Comparison of ENCODE assay signal across 17 cellular contexts in genomic region chr22:30404307-30404706, GRCh38. TPM values are rescaled to one million over a fixed set of nuclear protein-coding genes. Genes with fewer than 3 reads are reported as not detected.
DNase-seq lines count a peak whose midpoint lies in the region; ATAC-seq, FAIRE-seq and TF ChIP-seq lines count a peak whose summit lies in the region.
"Had no signal": no experiment of that assay in that cellular context is flagged by ENCODE, and none has a peak within 500 bp of the region (broad histone marks: within the 10 kb centered on the region; RNA-seq: fewer than 3 reads in every experiment).

No MANE protein-coding gene starts in this region.

- H3K4me1 ChIP-seq in HepG2 (ENCODE audit: insufficient read depth, low read length) (peaks cover 60% of the 10 kb centered on the region), gastrocnemius medialis (peaks cover 0 to 10% of the 10 kb centered on the region in 2 donors)
- H3K4me1 ChIP-seq: BLaER1 had no signal

- H3K79me2 ChIP-seq in HepG2 (ENCODE audit: insufficient read depth, low read length), result no peaks in the 10 kb centered on the region

- TF ChIP-seq EP300 in HepG2 (IDR thresholded peaks at IDR 0.05; ENCODE audit: low read depth in 2 of 2, low read length in 2 of 2) (no peak; a peak in 1 of 4 replicates), HepG2 (CRISPR knock-in tag; IDR thresholded peaks at IDR 0.05; ENCODE audit: borderline replicate concordance) (no peak)

- no TSS peak for BruUV-seq in HepG2 (replicated peaks; lab: Mats Ljungman, UMichigan)

- POLR2A ChIA-PET in HepG2 (lab: Yijun Ruan, JAX), result interaction anchor here (6.5 kb wide), 1 partner anchor 19 kb away, joined by 65 read pairs; no protein-coding TSS in a partner anchor

- DNase-seq in activated CD4-positive, alpha-beta T cell treated with anti-CD3 and anti-CD28 coated beads, Interleukin-2, amount 10 ng/mL, durations not matched to agents 24 days and 14 days, result no peak
- no peak for DNase-seq in activated CD4-positive, alpha-beta T cell treated with anti-CD3 and anti-CD28 coated beads for 4 hours
- peak; percentile 70 for DNase-seq in HepG2 (ENCODE audit: low spot score)
- DNase-seq in neural crest cell (ENCODE audit: low read depth, low spot score), result no peak
- no peak for DNase-seq in gastrocnemius medialis
- DNase-seq in posterior vena cava (ENCODE audit: low spot score), result no peak
- DNase-seq: AML-193, DMS 273 treated with DMSO at 0.1 percent for 48 hours, DMS79, GM23248 had no signal

- H3K27me3 Mint-ChIP-seq in activated CD4-positive, alpha-beta T cell treated with anti-CD3 and anti-CD28 coated beads, Interleukin-2, amount 10 ng/mL, durations not matched to agents 24 days and 14 days, result no peaks in the 10 kb centered on the region
- H3K27me3 Mint-ChIP-seq in activated T-helper 17 cell treated with anti-CD3 and anti-CD28 coated beads, Interleukin-2, amount 50 U/mL, for 72 hours, result no peaks in the 10 kb centered on the region
- no peaks in the 10 kb centered on the region for H3K27me3 Mint-ChIP-seq in neural crest cell (ENCODE audit: low read depth)

- H3K9ac ChIP-seq in HepG2 (ENCODE audit: insufficient read depth, low read depth, low read length), result no peak overlapping the region
- H3K9ac ChIP-seq: BLaER1, GM23248 had no signal

- no peak overlapping the region for H3K4me3 Mint-ChIP-seq in activated CD4-positive, alpha-beta T cell treated with anti-CD3 and anti-CD28 coated beads, Interleukin-2, amount 10 ng/mL, durations not matched to agents 24 days and 14 days
- no peak overlapping the region for H3K4me3 Mint-ChIP-seq in activated T-helper 17 cell treated with anti-CD3 and anti-CD28 coated beads, Interleukin-2, amount 50 U/mL, for 72 hours
- H3K4me3 Mint-ChIP-seq in neural crest cell, result no peak overlapping the region

- H2AFZ ChIP-seq in HepG2 (ENCODE audit: low read length), result no peak overlapping the region
- H2AFZ ChIP-seq: GM23248 had no signal

- peaks cover 20% of the 10 kb centered on the region for H3K4me1 Mint-ChIP-seq in activated CD4-positive, alpha-beta T cell treated with anti-CD3 and anti-CD28 coated beads, Interleukin-2, amount 10 ng/mL, durations not matched to agents 24 days and 14 days
- H3K4me1 Mint-ChIP-seq in activated T-helper 17 cell treated with anti-CD3 and anti-CD28 coated beads, Interleukin-2, amount 50 U/mL, for 72 hours, result no peaks in the 10 kb centered on the region
- H3K4me1 Mint-ChIP-seq in neural crest cell, result peaks cover 23% of the 10 kb centered on the region

- in situ Hi-C loops in HepG2 (cut with HindIII; ENCODE audit: extremely low pct_ligation_motif_present, low pct_unique_long_range_greater_than_20kb), result no loop called here
- in situ Hi-C loops in gastrocnemius medialis (cut with MboI; ENCODE audit: low sequenced_read_pairs in 4 of 4), result no loop called here

- 14% methylated on average over 6 of the region's 6 CpGs for WGBS in HepG2 (ENCODE audit: low lambda C conversion rate)

- CTCF ChIA-PET in HepG2 (lab: Yijun Ruan, JAX; ENCODE audit: low intra/inter-chr PET ratio, low total read pairs), result no interaction called here

- ATAC-seq in activated T-helper 17 cell treated with anti-CD3 and anti-CD28 coated beads, Interleukin-2, amount 50 U/mL, for 72 hours (replicated peaks), result no peak
- ATAC-seq in HepG2 (peak; percentile 91), HG02981 (IDR thresholded peaks at IDR 0.05; ENCODE audit: unreplicated experiment) (no peak), gastrocnemius medialis (no peak)
- ATAC-seq: GM12878 had no signal

- H3K4me3 ChIP-seq in HepG2 (replicated peaks in 1 of 3; ENCODE audit: insufficient read depth in 1 of 3, low read depth in 2 of 3, low read length in 3 of 3) (no peak overlapping the region), gastrocnemius medialis (no peak overlapping the region)
- H3K4me3 ChIP-seq: BLaER1, GM12878, GM23248 had no signal

- TF ChIP-seq CTCF in HepG2 (CRISPR knock-in tag; IDR thresholded peaks at IDR 0.05) (no peak), neural crest cell (conservative IDR thresholded peaks at IDR 0.05) (no peak), gastrocnemius medialis (IDR thresholded peaks at IDR 0.05 in 4 of 5, conservative IDR thresholded peaks at IDR 0.05 in 1 of 5) (no peak)

- peaks cover 33% of the 10 kb centered on the region for H3K36me3 Mint-ChIP-seq in activated CD4-positive, alpha-beta T cell treated with anti-CD3 and anti-CD28 coated beads, Interleukin-2, amount 10 ng/mL, durations not matched to agents 24 days and 14 days (ENCODE audit: low read depth)
- peaks cover 59% of the 10 kb centered on the region for H3K36me3 Mint-ChIP-seq in activated T-helper 17 cell treated with anti-CD3 and anti-CD28 coated beads, Interleukin-2, amount 50 U/mL, for 72 hours (ENCODE audit: low read depth)
- peaks cover 2% of the 10 kb centered on the region for H3K36me3 Mint-ChIP-seq in neural crest cell (ENCODE audit: low read depth)

- H3K27me3 ChIP-seq in HepG2 (ENCODE audit: control insufficient read depth in 1 of 2, insufficient read depth in 2 of 2, low read length in 2 of 2) (no peaks in the 10 kb centered on the region), gastrocnemius medialis (no peaks in the 10 kb centered on the region)
- H3K27me3 ChIP-seq: BLaER1 had no signal

- no peaks in the 10 kb centered on the region for H3K9me3 Mint-ChIP-seq in activated CD4-positive, alpha-beta T cell treated with anti-CD3 and anti-CD28 coated beads, Interleukin-2, amount 10 ng/mL, durations not matched to agents 24 days and 14 days
- H3K9me3 Mint-ChIP-seq in activated T-helper 17 cell treated with anti-CD3 and anti-CD28 coated beads, Interleukin-2, amount 50 U/mL, for 72 hours, result no peaks in the 10 kb centered on the region
- no peaks in the 10 kb centered on the region for H3K9me3 Mint-ChIP-seq in neural crest cell

- FAIRE-seq in HepG2 (lab: Jason Lieb, UNC), result peak; percentile 92
- FAIRE-seq: GM12878, GM18507, H54 had no signal

- intact Hi-C loops in activated CD4-positive, alpha-beta T cell treated with anti-CD3 and anti-CD28 coated beads, Interleukin-2, amount 10 ng/mL, durations not matched to agents 24 days and 14 days (cut with micrococcal nuclease), result no loop called here
- intact Hi-C loops in HepG2 (cut with micrococcal nuclease; ENCODE audit: unreplicated experiment), result no loop called here
- intact Hi-C loops in gastrocnemius medialis (cut with DNase I; ENCODE audit: low total_unique reads), result no loop called here
- intact Hi-C loops in posterior vena cava (cut with DNase I), result no loop called here

- H3K27ac Mint-ChIP-seq in activated CD4-positive, alpha-beta T cell treated with anti-CD3 and anti-CD28 coated beads, Interleukin-2, amount 10 ng/mL, durations not matched to agents 24 days and 14 days, result peak overlapping the region; percentile 51
- peak overlapping the region; percentile 13 for H3K27ac Mint-ChIP-seq in activated T-helper 17 cell treated with anti-CD3 and anti-CD28 coated beads, Interleukin-2, amount 50 U/mL, for 72 hours
- peak overlapping the region; percentile 54 for H3K27ac Mint-ChIP-seq in neural crest cell (ENCODE audit: unreplicated experiment)

- H3K9me3 ChIP-seq in HepG2 (ENCODE audit: low read length) (no peaks in the 10 kb centered on the region), gastrocnemius medialis (no peaks in the 10 kb centered on the region)
- H3K9me3 ChIP-seq: BLaER1 had no signal

- no peaks in the 10 kb centered on the region for H4K20me1 ChIP-seq in HepG2 (ENCODE audit: insufficient read depth, low read length)

- H3K4me2 ChIP-seq in HepG2 (ENCODE audit: low read depth, low read length), result peak overlapping the region; percentile 47
- H3K4me2 ChIP-seq: BLaER1 had no signal

- TF ChIP-seq RAD21 in HepG2 (CRISPR knock-in tag; IDR thresholded peaks at IDR 0.05), result no peak

- H3K27ac ChIP-seq in HepG2 (ENCODE audit: extremely low read length, insufficient read depth, low read length), result peak overlapping the region; percentile 33
- H3K27ac ChIP-seq in gastrocnemius medialis, result no peak overlapping the region
- H3K27ac ChIP-seq: 22Rv1, BLaER1, GM23248 had no signal

- TF ChIP-seq POLR2A in HepG2 (IDR thresholded peaks at IDR 0.05; ENCODE audit: insufficient read depth in 1 of 2, low read depth in 2 of 2, low read length in 2 of 2) (no peak), gastrocnemius medialis (IDR thresholded peaks at IDR 0.05) (no peak)

- H3K36me3 ChIP-seq in HepG2 (replicated peaks in 1 of 2; ENCODE audit: control insufficient read depth in 1 of 2, insufficient read depth in 2 of 2, low read length in 2 of 2) (peaks cover 6 to 18% of the 10 kb centered on the region in 2 experiments; a peak in 4 of 5 replicates), gastrocnemius medialis (peaks cover 0 to 13% of the 10 kb centered on the region in 2 donors)

RNA-seq across cellular contexts. Expression of gene SEC14L2, which starts 7.5 kb away (rescaled TPM):
- total RNA-seq in activated CD4-positive, alpha-beta T cell treated with anti-CD3 and anti-CD28 coated beads, Interleukin-2, amount 10 ng/mL, durations not matched to agents 24 days and 14 days, result 25.1 and 26.7 TPM in 2 replicates
- 10 to 100 TPM; 11.3 to 52.8 TPM for total RNA-seq in activated T-helper 17 cell treated with anti-CD3 and anti-CD28 coated beads, Interleukin-2, amount 50 U/mL, for 72 hours
- total RNA-seq in HepG2 (2016; rRNA removed; fragmentation: Illumina TruSeq; extraction: Trizol) (4.1 and 5.3 TPM in 2 replicates), neural crest cell (10.8 and 11.6 TPM in 2 replicates), gastrocnemius medialis (1 to 10 TPM; 3.0 to 5.1 (median 4.2) TPM), posterior vena cava (10 to 100 TPM in 1 of 2 donors, 1 to 10 TPM in 1; 8.0 to 10.9 TPM)
- total RNA-seq in HepG2 (2016; cell fraction: cytosol; rRNA removed; fragmentation: Illumina TruSeq; extraction: Trizol; ENCODE audit: low read depth), result 0.71 and 0.88 TPM in 2 replicates
- 5.1 TPM in 2 replicates for total RNA-seq in HepG2 (2016; cell fraction: insoluble cytoplasmic fraction; rRNA removed; fragmentation: Illumina TruSeq; extraction: Trizol)
- 2.0 and 2.8 TPM in 2 replicates for total RNA-seq in HepG2 (2016; cell fraction: membrane; rRNA removed; fragmentation: Illumina TruSeq; extraction: Trizol)
- total RNA-seq in HepG2 (2016; cell fraction: nucleus; rRNA removed; fragmentation: Illumina TruSeq; extraction: Trizol), result 3.5 and 5.0 TPM in 2 replicates
- polyA plus RNA-seq in HepG2 (2011; rRNA removed), result 5.1 and 9.1 TPM in 2 replicates
- 6.9 and 7.2 TPM in 2 replicates for polyA plus RNA-seq in HepG2 (2011; cell fraction: cytosol; rRNA removed)
- polyA plus RNA-seq in HepG2 (2011; cell fraction: nucleus; rRNA removed), result 13.4 and 15.2 TPM in 2 replicates
- 4.1 and 4.7 TPM in 2 replicates for polyA plus RNA-seq in HepG2 (2012)
- 1.8 and 2.4 TPM in 2 replicates for polyA plus RNA-seq in HepG2 (2016; cell fraction: cytosol; fragmentation: Illumina TruSeq; extraction: Trizol; ENCODE audit: low read depth)
- 5.3 and 5.4 TPM in 2 replicates for polyA plus RNA-seq in HepG2 (2016; cell fraction: insoluble cytoplasmic fraction; fragmentation: Illumina TruSeq; extraction: Trizol; ENCODE audit: low read depth)
- polyA plus RNA-seq in HepG2 (2016; cell fraction: membrane; fragmentation: Illumina TruSeq; extraction: Trizol; ENCODE audit: low read depth), result 1.9 and 2.3 TPM in 2 replicates
- 5.5 and 6.3 TPM in 2 replicates for polyA plus RNA-seq in HepG2 (2016; cell fraction: nucleus; fragmentation: Illumina TruSeq; extraction: Trizol; ENCODE audit: insufficient read depth, low read depth)
- 13.5 and 19.9 TPM in 2 replicates for polyA minus RNA-seq in HepG2 (2011; rRNA and poly(A)+ RNA removed; ENCODE audit: low replicate concordance)
- polyA minus RNA-seq in HepG2 (2011; cell fraction: cytosol; rRNA and poly(A)+ RNA removed), result 4.4 and 5.6 TPM in 2 replicates
- 11.5 and 19.1 TPM in 2 replicates for polyA minus RNA-seq in HepG2 (2011; cell fraction: nucleus; rRNA and poly(A)+ RNA removed)

RNA-seq across cellular contexts. Expression of gene RNF215, which starts 17.1 kb away (rescaled TPM):
- 10.4 and 15.2 TPM in 2 replicates for total RNA-seq in activated CD4-positive, alpha-beta T cell treated with anti-CD3 and anti-CD28 coated beads, Interleukin-2, amount 10 ng/mL, durations not matched to agents 24 days and 14 days
- total RNA-seq in activated T-helper 17 cell treated with anti-CD3 and anti-CD28 coated beads, Interleukin-2, amount 50 U/mL, for 72 hours, result 10 to 100 TPM; 10.7 to 18.4 TPM
- total RNA-seq in HepG2 (2016; rRNA removed; fragmentation: Illumina TruSeq; extraction: Trizol), result 2.4 and 5.3 TPM in 2 replicates
- 1.6 and 1.9 TPM in 2 replicates for total RNA-seq in HepG2 (2016; cell fraction: cytosol; rRNA removed; fragmentation: Illumina TruSeq; extraction: Trizol; ENCODE audit: low read depth)
- total RNA-seq in HepG2 (2016; cell fraction: insoluble cytoplasmic fraction; rRNA removed; fragmentation: Illumina TruSeq; extraction: Trizol), result 2.5 and 5.7 TPM in 2 replicates
- 2.5 and 3.5 TPM in 2 replicates for total RNA-seq in HepG2 (2016; cell fraction: membrane; rRNA removed; fragmentation: Illumina TruSeq; extraction: Trizol)
- total RNA-seq in HepG2 (2016; cell fraction: nucleus; rRNA removed; fragmentation: Illumina TruSeq; extraction: Trizol), result 7.1 and 8.8 TPM in 2 replicates
- polyA plus RNA-seq in HepG2 (2011; rRNA removed), result 6.1 and 9.2 TPM in 2 replicates
- polyA plus RNA-seq in HepG2 (2011; cell fraction: cytosol; rRNA removed), result 3.8 and 4.9 TPM in 2 replicates
- 55.4 and 60.1 TPM in 2 replicates for polyA plus RNA-seq in HepG2 (2011; cell fraction: nucleus; rRNA removed)
- polyA plus RNA-seq in HepG2 (2012), result 5.4 and 7.0 TPM in 2 replicates
- 1.1 and 1.2 TPM in 2 replicates for polyA plus RNA-seq in HepG2 (2016; cell fraction: cytosol; fragmentation: Illumina TruSeq; extraction: Trizol; ENCODE audit: low read depth)
- 1.6 and 1.8 TPM in 2 replicates for polyA plus RNA-seq in HepG2 (2016; cell fraction: insoluble cytoplasmic fraction; fragmentation: Illumina TruSeq; extraction: Trizol; ENCODE audit: low read depth)
- 1.9 and 2.2 TPM in 2 replicates for polyA plus RNA-seq in HepG2 (2016; cell fraction: membrane; fragmentation: Illumina TruSeq; extraction: Trizol; ENCODE audit: low read depth)
- 17.7 and 18.4 TPM in 2 replicates for polyA plus RNA-seq in HepG2 (2016; cell fraction: nucleus; fragmentation: Illumina TruSeq; extraction: Trizol; ENCODE audit: insufficient read depth, low read depth)
- 10.6 and 16.6 TPM in 2 replicates for polyA minus RNA-seq in HepG2 (2011; rRNA and poly(A)+ RNA removed; ENCODE audit: low replicate concordance)
- polyA minus RNA-seq in HepG2 (2011; cell fraction: cytosol; rRNA and poly(A)+ RNA removed), result 2.3 and 4.5 TPM in 2 replicates
- 12.6 and 12.9 TPM in 2 replicates for polyA minus RNA-seq in HepG2 (2011; cell fraction: nucleus; rRNA and poly(A)+ RNA removed)
- total RNA-seq in neural crest cell, result 27.4 and 29.2 TPM in 2 replicates
- 10 to 100 TPM in 1 of 4 donors, 1 to 10 TPM in 3; 4.7 to 11.2 (median 8.1) TPM for total RNA-seq in gastrocnemius medialis
- total RNA-seq in posterior vena cava, result 10 to 100 TPM in 1 of 2 donors, 1 to 10 TPM in 1; 9.3 to 15.6 TPM

RNA-seq across cellular contexts. Expression of gene MTFP1, which starts 21.3 kb away (rescaled TPM):
- total RNA-seq in activated CD4-positive, alpha-beta T cell treated with anti-CD3 and anti-CD28 coated beads, Interleukin-2, amount 10 ng/mL, durations not matched to agents 24 days and 14 days, result 79.3 and 80.5 TPM in 2 replicates
- total RNA-seq in activated T-helper 17 cell treated with anti-CD3 and anti-CD28 coated beads, Interleukin-2, amount 50 U/mL, for 72 hours, result 10 to 100 TPM; 42.4 to 51.3 TPM
- total RNA-seq in HepG2 (2016; rRNA removed; fragmentation: Illumina TruSeq; extraction: Trizol) (40.3 and 45.6 TPM in 2 replicates), neural crest cell (37.4 and 38.9 TPM in 2 replicates), gastrocnemius medialis (10 to 100 TPM; 15.9 to 57.7 (median 44.5) TPM), posterior vena cava (1 to 10 TPM; 3.5 to 3.7 TPM)
- total RNA-seq in HepG2 (2016; cell fraction: cytosol; rRNA removed; fragmentation: Illumina TruSeq; extraction: Trizol; ENCODE audit: low read depth), result 33.4 and 35.3 TPM in 2 replicates
- total RNA-seq in HepG2 (2016; cell fraction: insoluble cytoplasmic fraction; rRNA removed; fragmentation: Illumina TruSeq; extraction: Trizol), result 40.9 and 46.1 TPM in 2 replicates
- 44.5 and 56.8 TPM in 2 replicates for total RNA-seq in HepG2 (2016; cell fraction: membrane; rRNA removed; fragmentation: Illumina TruSeq; extraction: Trizol)
- 24.5 and 30.0 TPM in 2 replicates for total RNA-seq in HepG2 (2016; cell fraction: nucleus; rRNA removed; fragmentation: Illumina TruSeq; extraction: Trizol)
- 29.5 TPM in 2 replicates for polyA plus RNA-seq in HepG2 (2011; rRNA removed)
- 33.0 and 55.8 TPM in 2 replicates for polyA plus RNA-seq in HepG2 (2011; cell fraction: cytosol; rRNA removed)
- polyA plus RNA-seq in HepG2 (2011; cell fraction: nucleus; rRNA removed), result 33.3 and 33.4 TPM in 2 replicates
- 16.5 and 23.5 TPM in 2 replicates for polyA plus RNA-seq in HepG2 (2012)
- 26.8 and 41.3 TPM in 2 replicates for polyA plus RNA-seq in HepG2 (2016; cell fraction: cytosol; fragmentation: Illumina TruSeq; extraction: Trizol; ENCODE audit: low read depth)
- 32.6 and 35.9 TPM in 2 replicates for polyA plus RNA-seq in HepG2 (2016; cell fraction: insoluble cytoplasmic fraction; fragmentation: Illumina TruSeq; extraction: Trizol; ENCODE audit: low read depth)
- polyA plus RNA-seq in HepG2 (2016; cell fraction: membrane; fragmentation: Illumina TruSeq; extraction: Trizol; ENCODE audit: low read depth), result 36.2 and 46.2 TPM in 2 replicates
- 42.3 and 44.8 TPM in 2 replicates for polyA plus RNA-seq in HepG2 (2016; cell fraction: nucleus; fragmentation: Illumina TruSeq; extraction: Trizol; ENCODE audit: insufficient read depth, low read depth)
- 41.9 and 45.1 TPM in 2 replicates for polyA minus RNA-seq in HepG2 (2011; rRNA and poly(A)+ RNA removed; ENCODE audit: low replicate concordance)
- 13.7 and 14.0 TPM in 2 replicates for polyA minus RNA-seq in HepG2 (2011; cell fraction: cytosol; rRNA and poly(A)+ RNA removed)
- polyA minus RNA-seq in HepG2 (2011; cell fraction: nucleus; rRNA and poly(A)+ RNA removed), result 5.2 and 9.7 TPM in 2 replicates

RNA-seq across cellular contexts. Expression of gene CCDC157, which starts 47.5 kb away (rescaled TPM):
- total RNA-seq in activated CD4-positive, alpha-beta T cell treated with anti-CD3 and anti-CD28 coated beads, Interleukin-2, amount 10 ng/mL, durations not matched to agents 24 days and 14 days, result 2.9 and 3.2 TPM in 2 replicates
- 1 to 10 TPM in 1 of 2 donors, under 1 TPM in 1; 0.50 to 2.5 TPM for total RNA-seq in activated T-helper 17 cell treated with anti-CD3 and anti-CD28 coated beads, Interleukin-2, amount 50 U/mL, for 72 hours
- total RNA-seq in HepG2 (2016; rRNA removed; fragmentation: Illumina TruSeq; extraction: Trizol) (0.98 and 1.6 TPM in 2 replicates), neural crest cell (8.3 and 9.3 TPM in 2 replicates), gastrocnemius medialis (1 to 10 TPM in 2 of 4 donors, under 1 TPM in 2; 0.41 to 1.4 (median 1.1) TPM), posterior vena cava (under 1 TPM; 0.76 to 0.88 TPM)
- 2.1 and 2.2 TPM in 2 replicates for total RNA-seq in HepG2 (2016; cell fraction: cytosol; rRNA removed; fragmentation: Illumina TruSeq; extraction: Trizol; ENCODE audit: low read depth)
- total RNA-seq in HepG2 (2016; cell fraction: insoluble cytoplasmic fraction; rRNA removed; fragmentation: Illumina TruSeq; extraction: Trizol), result 0.79 and 1.9 TPM in 2 replicates
- 1.9 and 3.1 TPM in 2 replicates for total RNA-seq in HepG2 (2016; cell fraction: membrane; rRNA removed; fragmentation: Illumina TruSeq; extraction: Trizol)
- total RNA-seq in HepG2 (2016; cell fraction: nucleus; rRNA removed; fragmentation: Illumina TruSeq; extraction: Trizol), result 1.4 and 1.6 TPM in 2 replicates
- 1.4 and 2.3 TPM in 2 replicates for polyA plus RNA-seq in HepG2 (2011; rRNA removed)
- 1.1 and 1.8 TPM in 2 replicates for polyA plus RNA-seq in HepG2 (2011; cell fraction: cytosol; rRNA removed)
- polyA plus RNA-seq in HepG2 (2011; cell fraction: nucleus; rRNA removed), result 5.8 and 7.1 TPM in 2 replicates
- polyA plus RNA-seq in HepG2 (2012), result 0.64 and 1.3 TPM in 2 replicates
- 3.4 and 4.1 TPM in 2 replicates for polyA plus RNA-seq in HepG2 (2016; cell fraction: cytosol; fragmentation: Illumina TruSeq; extraction: Trizol; ENCODE audit: low read depth)
- polyA plus RNA-seq in HepG2 (2016; cell fraction: insoluble cytoplasmic fraction; fragmentation: Illumina TruSeq; extraction: Trizol; ENCODE audit: low read depth), result 1.2 and 1.5 TPM in 2 replicates
- 2.2 and 3.2 TPM in 2 replicates for polyA plus RNA-seq in HepG2 (2016; cell fraction: membrane; fragmentation: Illumina TruSeq; extraction: Trizol; ENCODE audit: low read depth)
- 3.1 and 3.2 TPM in 2 replicates for polyA plus RNA-seq in HepG2 (2016; cell fraction: nucleus; fragmentation: Illumina TruSeq; extraction: Trizol; ENCODE audit: insufficient read depth, low read depth)
- polyA minus RNA-seq in HepG2 (2011; rRNA and poly(A)+ RNA removed; ENCODE audit: low replicate concordance), result 2.6 and 4.7 TPM in 2 replicates
- polyA minus RNA-seq in HepG2 (2011; cell fraction: cytosol; rRNA and poly(A)+ RNA removed), result 0.79 and 1.4 TPM in 2 replicates
- polyA minus RNA-seq in HepG2 (2011; cell fraction: nucleus; rRNA and poly(A)+ RNA removed), result 1.9 and 3.0 TPM in 2 replicates

RNA-seq across cellular contexts. Expression of gene SF3A1, which starts 47.6 kb away (rescaled TPM):
- total RNA-seq in activated CD4-positive, alpha-beta T cell treated with anti-CD3 and anti-CD28 coated beads, Interleukin-2, amount 10 ng/mL, durations not matched to agents 24 days and 14 days, result 314 and 319 TPM in 2 replicates
- total RNA-seq in activated T-helper 17 cell treated with anti-CD3 and anti-CD28 coated beads, Interleukin-2, amount 50 U/mL, for 72 hours, result 100 to 1,000 TPM; 275 to 294 TPM
- total RNA-seq in HepG2 (2016; rRNA removed; fragmentation: Illumina TruSeq; extraction: Trizol) (22.0 and 31.8 TPM in 2 replicates), neural crest cell (252 and 265 TPM in 2 replicates), gastrocnemius medialis (100 to 1,000 TPM in 2 of 4 donors, 10 to 100 TPM in 2; 36.0 to 145 (median 94.5) TPM), posterior vena cava (100 to 1,000 TPM; 106 to 108 TPM)
- total RNA-seq in HepG2 (2016; cell fraction: cytosol; rRNA removed; fragmentation: Illumina TruSeq; extraction: Trizol; ENCODE audit: low read depth), result 9.8 and 11.6 TPM in 2 replicates
- 20.9 and 27.0 TPM in 2 replicates for total RNA-seq in HepG2 (2016; cell fraction: insoluble cytoplasmic fraction; rRNA removed; fragmentation: Illumina TruSeq; extraction: Trizol)
- 13.8 and 16.2 TPM in 2 replicates for total RNA-seq in HepG2 (2016; cell fraction: membrane; rRNA removed; fragmentation: Illumina TruSeq; extraction: Trizol)
- 23.6 and 29.5 TPM in 2 replicates for total RNA-seq in HepG2 (2016; cell fraction: nucleus; rRNA removed; fragmentation: Illumina TruSeq; extraction: Trizol)
- polyA plus RNA-seq in HepG2 (2011; rRNA removed), result 10.0 and 16.2 TPM in 2 replicates
- 5.3 and 6.6 TPM in 2 replicates for polyA plus RNA-seq in HepG2 (2011; cell fraction: cytosol; rRNA removed)
- 42.5 and 51.9 TPM in 2 replicates for polyA plus RNA-seq in HepG2 (2011; cell fraction: nucleus; rRNA removed)
- 38.4 and 47.2 TPM in 2 replicates for polyA plus RNA-seq in HepG2 (2012)
- polyA plus RNA-seq in HepG2 (2016; cell fraction: cytosol; fragmentation: Illumina TruSeq; extraction: Trizol; ENCODE audit: low read depth), result 5.6 and 6.5 TPM in 2 replicates
- 22.2 and 52.1 TPM in 2 replicates for polyA plus RNA-seq in HepG2 (2016; cell fraction: insoluble cytoplasmic fraction; fragmentation: Illumina TruSeq; extraction: Trizol; ENCODE audit: low read depth)
- 8.5 and 15.3 TPM in 2 replicates for polyA plus RNA-seq in HepG2 (2016; cell fraction: membrane; fragmentation: Illumina TruSeq; extraction: Trizol; ENCODE audit: low read depth)
- polyA plus RNA-seq in HepG2 (2016; cell fraction: nucleus; fragmentation: Illumina TruSeq; extraction: Trizol; ENCODE audit: insufficient read depth, low read depth), result 40.6 and 47.6 TPM in 2 replicates
- 43.5 and 95.1 TPM in 2 replicates for polyA minus RNA-seq in HepG2 (2011; rRNA and poly(A)+ RNA removed; ENCODE audit: low replicate concordance)
- polyA minus RNA-seq in HepG2 (2011; cell fraction: cytosol; rRNA and poly(A)+ RNA removed), result 61.1 and 71.4 TPM in 2 replicates
- 49.2 and 53.6 TPM in 2 replicates for polyA minus RNA-seq in HepG2 (2011; cell fraction: nucleus; rRNA and poly(A)+ RNA removed)
